ENCODE assay signal across 1 cellular context in the genomic region with DNA sequence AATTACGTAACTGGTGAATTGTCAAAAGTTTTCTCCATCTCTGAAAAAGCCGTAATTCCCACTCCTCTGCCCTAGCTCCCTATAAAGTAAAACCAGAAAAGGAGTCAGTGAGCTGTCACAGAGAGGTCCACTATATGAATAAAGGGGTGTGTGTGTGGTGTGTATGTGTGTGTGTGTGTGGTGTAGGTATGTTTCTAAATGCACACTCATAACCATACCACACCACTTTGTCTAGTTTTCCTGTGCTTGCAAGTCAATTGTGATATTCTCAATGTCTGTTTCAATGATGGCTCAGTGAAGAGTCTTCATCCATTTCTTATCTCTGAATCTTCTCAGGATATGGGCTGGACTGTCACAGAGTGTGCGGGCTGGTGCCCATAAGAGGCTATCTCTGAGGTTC.
TF ChIP-seq lines count a peak whose summit lies in the region.

No MANE protein-coding gene starts in this region.

TF ChIP-seq in GM23338, 12 proteins besides CTCF, POLR2A, EP300 and RAD21 (continued from another document):
- TF ChIP-seq, protein P1, sequence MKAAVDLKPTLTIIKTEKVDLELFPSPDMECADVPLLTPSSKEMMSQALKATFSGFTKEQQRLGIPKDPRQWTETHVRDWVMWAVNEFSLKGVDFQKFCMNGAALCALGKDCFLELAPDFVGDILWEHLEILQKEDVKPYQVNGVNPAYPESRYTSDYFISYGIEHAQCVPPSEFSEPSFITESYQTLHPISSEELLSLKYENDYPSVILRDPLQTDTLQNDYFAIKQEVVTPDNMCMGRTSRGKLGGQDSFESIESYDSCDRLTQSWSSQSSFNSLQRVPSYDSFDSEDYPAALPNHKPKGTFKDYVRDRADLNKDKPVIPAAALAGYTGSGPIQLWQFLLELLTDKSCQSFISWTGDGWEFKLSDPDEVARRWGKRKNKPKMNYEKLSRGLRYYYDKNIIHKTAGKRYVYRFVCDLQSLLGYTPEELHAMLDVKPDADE (IDR thresholded peaks at IDR 0.05): no peak
- TF ChIP-seq ZNF462 (CRISPR knock-in tag; IDR thresholded peaks at IDR 0.05) (no peak), JUNB (IDR thresholded peaks at IDR 0.05; ENCODE audit: unreplicated experiment) (no peak), CREB1 (CRISPR knock-in tag; IDR thresholded peaks at IDR 0.05; ENCODE audit: low read depth) (no peak), STAT1 (IDR thresholded peaks at IDR 0.05; ENCODE audit: unreplicated experiment) (no peak), ZNF331 (CRISPR knock-in tag; IDR thresholded peaks at IDR 0.05; ENCODE audit: low read depth) (no peak), POLR2AphosphoS5 (IDR thresholded peaks at IDR 0.05; ENCODE audit: low read depth) (no peak)
